17 cellular contexts compared by ENCODE assay signal in genomic region chr14:85789506-85789905, GRCh38.
"Had no signal": no experiment of that assay in that cellular context is flagged by ENCODE, and none has a peak within 500 bp of the region (broad histone marks: within the 10 kb centered on the region; RNA-seq: fewer than 3 reads in every experiment).

No MANE protein-coding gene starts in this region.

- H3K36me3 ChIP-seq: heart left ventricle, sigmoid colon had no signal

- H3K4me1 Mint-ChIP-seq: stimulated activated naive B cell treated with anti-CD40 and anti-IgM and Interleukin-4, amounts not matched to agents 10 μg/mL and 1 μg/mL and 100 μg/mL, for 72 hours had no signal

- H3K27me3 Mint-ChIP-seq: stimulated activated naive B cell treated with anti-CD40 and anti-IgM and Interleukin-4, amounts not matched to agents 10 μg/mL and 1 μg/mL and 100 μg/mL, for 72 hours had no signal

- H3K36me3 Mint-ChIP-seq: naive thymus-derived CD4-positive, alpha-beta T cell; stimulated activated naive B cell treated with anti-CD40 and anti-IgM and Interleukin-4, amounts not matched to agents 10 μg/mL and 1 μg/mL and 100 μg/mL, for 72 hours had no signal

- H3K27ac ChIP-seq: coronary artery, heart left ventricle, sigmoid colon, skin epidermis had no signal

- H3K4me3 Mint-ChIP-seq: endodermal cell; neural crest cell; stimulated activated naive B cell treated with anti-CD40 and anti-IgM and Interleukin-4, amounts not matched to agents 10 μg/mL and 1 μg/mL and 100 μg/mL, for 72 hours had no signal

- H3K9me3 ChIP-seq: heart left ventricle, sigmoid colon had no signal

- H3K4me3 ChIP-seq: coronary artery, heart left ventricle, sigmoid colon, skin epidermis had no signal

- ATAC-seq: heart left ventricle; naive thymus-derived CD4-positive, alpha-beta T cell; stimulated activated naive B cell treated with anti-CD40 and anti-IgM and Interleukin-4, amounts not matched to agents 10 μg/mL and 1 μg/mL and 100 μg/mL, for 72 hours had no signal

- H3K27ac Mint-ChIP-seq: endodermal cell; naive thymus-derived CD4-positive, alpha-beta T cell; stimulated activated naive B cell treated with anti-CD40 and anti-IgM and Interleukin-4, amounts not matched to agents 10 μg/mL and 1 μg/mL and 100 μg/mL, for 72 hours had no signal

- H3K4me1 ChIP-seq: sigmoid colon had no signal

- H3K9me3 Mint-ChIP-seq: endodermal cell; neural crest cell; stimulated activated naive B cell treated with anti-CD40 and anti-IgM and Interleukin-4, amounts not matched to agents 10 μg/mL and 1 μg/mL and 100 μg/mL, for 72 hours had no signal

- DNase-seq: effector CD4-positive, alpha-beta T cell; endodermal cell; erythroblast; heart left ventricle; hippocampal formation; kidney glomerular epithelial cell; mesendoderm; naive thymus-derived CD4-positive, alpha-beta T cell; posterior cingulate gyrus; sigmoid colon; stimulated activated CD4-positive, alpha-beta T cell treated with anti-CD3 and anti-CD28 coated beads, Interleukin-2, amount 100 ng/mL, for 24 hours; stimulated activated CD4-positive, alpha-beta T cell treated with anti-CD3 and anti-CD28 coated beads, Interleukin-4, amount 100 ng/mL, for 4 hours; stimulated activated naive B cell treated with anti-CD40 and anti-IgM and Interleukin-4, amounts not matched to agents 10 μg/mL and 1 μg/mL and 100 μg/mL, for 72 hours; trophoblast cell had no signal

- H3K27me3 ChIP-seq: heart left ventricle, sigmoid colon had no signal
